In the genomic region with DNA sequence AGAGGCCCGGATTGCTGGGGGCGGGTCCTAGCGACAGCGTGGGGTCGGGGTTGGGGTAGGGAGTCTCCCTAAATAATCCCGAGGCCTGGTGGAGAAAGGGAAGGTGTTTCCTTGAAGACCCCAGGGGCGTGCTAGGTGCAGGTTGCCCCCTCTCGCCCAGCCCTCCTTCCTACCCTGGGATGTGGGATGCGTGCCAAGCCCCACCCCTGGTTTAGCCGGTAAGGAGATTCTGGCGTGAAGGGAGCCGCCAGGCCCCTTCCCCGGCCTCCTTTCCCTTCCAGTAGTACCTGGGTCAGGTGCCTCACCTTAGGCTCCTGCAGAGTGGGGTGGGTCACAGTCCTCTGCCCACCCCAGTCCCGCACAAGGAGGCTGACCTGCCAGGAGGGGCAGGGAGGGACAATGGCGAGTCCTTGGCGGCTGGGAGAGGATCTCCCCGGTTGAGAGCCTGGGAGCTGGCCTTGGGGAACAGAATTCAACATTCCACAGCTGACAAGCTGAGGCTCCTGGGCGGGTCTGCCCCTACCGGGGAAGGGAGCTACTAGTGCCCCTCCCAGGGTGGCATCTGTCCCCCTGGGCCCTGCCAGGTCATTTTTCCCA, we compare ENCODE assay signal across 8 cellular contexts. TPM values are rescaled to one million over a fixed set of nuclear protein-coding genes. Genes with fewer than 3 reads are reported as not detected.
DNase-seq lines count a peak whose midpoint lies in the region; ATAC-seq and TF ChIP-seq lines count a peak whose summit lies in the region.

No MANE protein-coding gene starts in this region.

- 5 to 25% (median 12%) methylated on average over 4 to 19 of the region's 19 CpGs for WGBS in heart left ventricle, 4 donors
- WGBS in trophoblast cell (ENCODE audit: extremely low coverage, insufficient coverage, insufficient read length) = no CpG with 5 or more reads among the region's 19 CpGs

- H3K27me3 ChIP-seq in BLaER1 (no peaks in the 10 kb centered on the region), heart left ventricle (no peaks in the 10 kb centered on the region), trophoblast cell (ENCODE audit: insufficient read depth, low read length) (no peaks in the 10 kb centered on the region)

- peaks cover 10% of the 10 kb centered on the region for H3K79me1 ChIP-seq in trophoblast cell (ENCODE audit: low read length)

- H3K4me2 ChIP-seq in BLaER1 (peak overlapping the region; percentile 99), trophoblast cell (ENCODE audit: low read length) (peak overlapping the region; percentile 88)

- H3K36me3 Mint-ChIP-seq in activated T-cell treated with anti-CD3 and anti-CD28 coated beads, Interleukin-2, amount 50 U/mL, for 24 hours (ENCODE audit: low read depth) = peaks cover 11% of the 10 kb centered on the region

- peak overlapping the region; percentile 83 for H3K27ac ChIP-seq in BLaER1
- peak overlapping the region in 11 of 12 donors; percentile 54 to 88 (median 83) for H3K27ac ChIP-seq in heart left ventricle
- no peak overlapping the region for H3K27ac ChIP-seq in trophoblast cell (ENCODE audit: low read depth, low read length)

- H4K91ac ChIP-seq in trophoblast cell (ENCODE audit: low read depth, low read length) = peak overlapping the region; percentile 84

- H3K4me3 ChIP-seq in BLaER1 (peak overlapping the region; percentile 83), heart left ventricle (peak overlapping the region; percentile 43 to 96 (median 84)), trophoblast cell (ENCODE audit: low read depth, low read length) (peak overlapping the region; percentile 74)

- no peak overlapping the region for H2BK120ac ChIP-seq in trophoblast cell (ENCODE audit: insufficient read depth, low read length, poor library complexity)

- no peak overlapping the region for H2AK5ac ChIP-seq in trophoblast cell (ENCODE audit: low read length)

- H3K18ac ChIP-seq in trophoblast cell (ENCODE audit: low read length) = peak overlapping the region; percentile 76

- H2BK12ac ChIP-seq in trophoblast cell (ENCODE audit: low read length) = no peak overlapping the region

- peak; percentile 40 for DNase-seq in HK-2 (ENCODE audit: unreplicated experiment)
- no peak for DNase-seq in activated T-cell treated with anti-CD3 and anti-CD28 coated beads, Interleukin-2, amount 50 U/mL, for 24 hours
- peak; percentile 54 to 77 (median 59) for DNase-seq in heart left ventricle
- DNase-seq in trophoblast cell = no peak

- intact Hi-C loops in heart left ventricle (cut with DNase I) = loop anchor here in 6 of 10 donors (2.0 to 10.0 kb wide), 4 partner anchors 73 to 283 kb away; a partner anchor contains a TSS

- peak in 1 of 4 donors; percentile 2 for ATAC-seq in heart left ventricle
- no peak for ATAC-seq in HG02763 (IDR thresholded peaks at IDR 0.05; ENCODE audit: unreplicated experiment)
- no peak for ATAC-seq in GM18873 (IDR thresholded peaks at IDR 0.05; ENCODE audit: low FRiP score, unreplicated experiment)
- no peak for ATAC-seq in HG03571 (IDR thresholded peaks at IDR 0.05; ENCODE audit: unreplicated experiment)

- H2AFZ ChIP-seq in trophoblast cell (ENCODE audit: insufficient read depth, low read length, poor library complexity) = peak overlapping the region; percentile 93

- H3K4me1 Mint-ChIP-seq in activated T-cell treated with anti-CD3 and anti-CD28 coated beads, Interleukin-2, amount 50 U/mL, for 24 hours (ENCODE audit: low read depth) = peaks cover 63% of the 10 kb centered on the region

- H3K27me3 Mint-ChIP-seq in activated T-cell treated with anti-CD3 and anti-CD28 coated beads, Interleukin-2, amount 50 U/mL, for 24 hours = no peaks in the 10 kb centered on the region

- TF ChIP-seq POLR2A in heart left ventricle (IDR thresholded peaks at IDR 0.05) = no peak

- no peak overlapping the region for H3K4ac ChIP-seq in trophoblast cell (ENCODE audit: low read depth, low read length)

- H2BK5ac ChIP-seq in trophoblast cell (ENCODE audit: low read depth, low read length, poor library complexity) = no peak overlapping the region

- H3K27ac Mint-ChIP-seq in activated T-cell treated with anti-CD3 and anti-CD28 coated beads, Interleukin-2, amount 50 U/mL, for 24 hours = peak overlapping the region; percentile 89

- peaks cover 6% of the 10 kb centered on the region for H3K79me2 ChIP-seq in trophoblast cell (ENCODE audit: control insufficient read depth, insufficient read depth, low read length, poor library complexity)

- H4K12ac ChIP-seq in trophoblast cell (ENCODE audit: low read depth, low read length) = peak overlapping the region; percentile 76

- H3K9me3 Mint-ChIP-seq in activated T-cell treated with anti-CD3 and anti-CD28 coated beads, Interleukin-2, amount 50 U/mL, for 24 hours = no peaks in the 10 kb centered on the region

- H3K14ac ChIP-seq in trophoblast cell (ENCODE audit: low read length) = peak overlapping the region; percentile 89

- no peak for TF ChIP-seq CTCF in heart left ventricle (IDR thresholded peaks at IDR 0.05)

- no peak overlapping the region for H3K23ac ChIP-seq in trophoblast cell (ENCODE audit: low read length)

- peaks cover 83% of the 10 kb centered on the region for H3K4me1 ChIP-seq in BLaER1
- peaks cover 0 to 32% (median 14%) of the 10 kb centered on the region in 12 donors for H3K4me1 ChIP-seq in heart left ventricle
- H3K4me1 ChIP-seq in trophoblast cell (ENCODE audit: control insufficient read depth in 1 of 2, insufficient read depth in 2 of 2, low read length in 2 of 2) = peaks cover 11 to 12% of the 10 kb centered on the region in 2 experiments

- peak overlapping the region; percentile 84 for H3K9ac ChIP-seq in BLaER1
- peak overlapping the region; percentile 81 for H3K9ac ChIP-seq in trophoblast cell (ENCODE audit: low read length)

- H3K4me3 Mint-ChIP-seq in activated T-cell treated with anti-CD3 and anti-CD28 coated beads, Interleukin-2, amount 50 U/mL, for 24 hours = peak overlapping the region; percentile 87

- H4K20me1 ChIP-seq in BLaER1 = peaks cover 39% of the 10 kb centered on the region

- H3K9me3 ChIP-seq in BLaER1 (no peaks in the 10 kb centered on the region), heart left ventricle (no peaks in the 10 kb centered on the region), trophoblast cell (ENCODE audit: insufficient read depth, low read depth, low read length) (no peaks in the 10 kb centered on the region)

- H3K36me3 ChIP-seq in BLaER1 (peaks cover 5% of the 10 kb centered on the region), heart left ventricle (peaks cover 0 to 7% (median 5%) of the 10 kb centered on the region in 9 donors), trophoblast cell (ENCODE audit: control insufficient read depth in 1 of 2, insufficient read depth in 2 of 2, low read length in 2 of 2) (peaks cover 0 to 3% of the 10 kb centered on the region in 2 experiments)

- peak overlapping the region; percentile 92 for H4K8ac ChIP-seq in trophoblast cell (ENCODE audit: low read depth, low read length)

RNA-seq across cellular contexts. Expression of a gene that starts 0.7 kb away (rescaled TPM):
- 10 to 100 TPM; 22.2 to 53.1 (median 30.9) TPM for total RNA-seq in heart left ventricle
- 10 to 100 TPM; 15.4 to 59.3 TPM for polyA plus RNA-seq in heart left ventricle
- polyA plus RNA-seq in trophoblast cell (2013) = 18.3 and 18.4 TPM in 2 replicates

RNA-seq across cellular contexts. Expression of a gene that starts 17.5 kb away (rescaled TPM):
- not detected for total RNA-seq in heart left ventricle
- polyA plus RNA-seq in heart left ventricle = not detected
- polyA plus RNA-seq in trophoblast cell (2013) = 0.55 and 0.62 TPM in 2 replicates

RNA-seq across cellular contexts. Expression of a gene that starts 17.6 kb away (rescaled TPM):
- under 1 TPM in 1 of 9 donors, not detected in 8; 0.23 TPM for total RNA-seq in heart left ventricle
- not detected for polyA plus RNA-seq in heart left ventricle
- polyA plus RNA-seq in trophoblast cell (2013) = 0.11 TPM in 1 of 2 replicates, not detected in the other

RNA-seq across cellular contexts. Expression of a gene that starts 38.0 kb away (rescaled TPM):
- 1 to 10 TPM in 1 of 9 donors, under 1 TPM in 8; 0.25 to 1.9 (median 0.48) TPM for total RNA-seq in heart left ventricle
- polyA plus RNA-seq in heart left ventricle = under 1 TPM; 0.15 to 0.36 TPM
- polyA plus RNA-seq in trophoblast cell (2013) = 1.4 and 1.5 TPM in 2 replicates

Comparison
In these comparisons a context has a peak if more than half of its experiments do, and no peak if none do; other contexts are left out.
1. DNase-seq: peak in HK-2 (single experiment) and heart left ventricle (5 of 5); none in activated T-cell treated with anti-CD3 and anti-CD28 coated beads, Interleukin-2, amount 50 U/mL, for 24 hours (single experiment) and trophoblast cell (0 of 2).
2. Peak in every context shown above with its lines, with median percentiles within 50 percentile points of each other: H3K4me3 ChIP-seq.